25 cellular contexts compared by ENCODE assay signal in the genomic region with DNA sequence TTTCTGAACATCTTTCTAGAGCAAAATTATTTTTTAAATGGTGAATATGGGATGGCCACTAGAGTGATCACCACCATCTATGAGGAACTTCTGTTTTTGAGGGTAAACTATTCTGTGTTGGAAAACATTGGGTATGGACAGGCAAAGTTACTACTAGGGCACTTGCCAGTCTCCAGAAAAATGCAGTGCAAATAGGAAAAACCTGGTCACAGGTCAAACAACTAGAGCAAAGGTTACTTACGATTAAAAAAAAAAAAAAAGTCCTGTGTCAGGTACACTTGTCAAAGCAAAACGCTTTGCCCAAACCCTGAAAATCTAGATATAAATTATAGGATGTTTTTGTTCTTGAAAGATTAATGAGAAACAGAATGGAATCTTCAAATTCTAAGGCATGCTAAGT.
"Had no signal": no experiment of that assay in that cellular context is flagged by ENCODE, and none has a peak within 500 bp of the region (broad histone marks: within the 10 kb centered on the region; RNA-seq: fewer than 3 reads in every experiment).

No MANE protein-coding gene starts in this region.

- H2AFZ ChIP-seq: hepatocyte had no signal

- DNase-seq: dermis blood vessel endothelial cell; effector CD8-positive, alpha-beta T cell; effector memory CD8-positive, alpha-beta T cell; endodermal cell; erythroblast; esophagus squamous epithelium; foreskin fibroblast; gastrocnemius medialis; glutamatergic neuron; heart left ventricle; immature natural killer cell; islet precursor cell; kidney; kidney glomerular epithelial cell; left colon; left lung; left ventricle myocardium superior; lower lobe of right lung; mesenchymal stem cell; mucosa of descending colon; naive B cell had no signal

- H3K27ac ChIP-seq: coronary artery, epithelial cell of prostate, esophagus squamous epithelium, gastrocnemius medialis, heart left ventricle, hepatocyte, left lung, lower lobe of right lung had no signal

- H3K79me2 ChIP-seq: hepatocyte had no signal

- H3K4me3 ChIP-seq: coronary artery, esophagus squamous epithelium, gastrocnemius medialis, heart left ventricle, hepatocyte, left lung, lower lobe of right lung, mucosa of descending colon had no signal

- H3K27me3 ChIP-seq: esophagus squamous epithelium, gastrocnemius medialis, heart left ventricle, hepatocyte, left lung had no signal

- H3K9me3 ChIP-seq: esophagus squamous epithelium, gastrocnemius medialis, lower lobe of right lung had no signal

- ATAC-seq: effector memory CD8-positive, alpha-beta T cell; esophagus mucosa; gastrocnemius medialis; heart left ventricle; left colon; left lung; left ventricle myocardium superior; lower lobe of right lung; mucosa of descending colon had no signal

- H3K4me2 ChIP-seq: hepatocyte had no signal

- H3K4me1 ChIP-seq: esophagus squamous epithelium, gastrocnemius medialis, heart left ventricle, left lung, lower lobe of right lung had no signal

- H3K36me3 ChIP-seq: esophagus squamous epithelium, gastrocnemius medialis, heart left ventricle, left lung, lower lobe of right lung had no signal
